16 cellular contexts compared by ENCODE assay signal in genomic region chrX:18973527-18974192, GRCh38. TPM values are rescaled to one million over a fixed set of nuclear protein-coding genes. Genes with fewer than 3 reads are reported as not detected.
DNase-seq lines count a peak whose midpoint lies in the region; ATAC-seq, FAIRE-seq and TF ChIP-seq lines count a peak whose summit lies in the region.
"Had no signal": no experiment of that assay in that cellular context is flagged by ENCODE, and none has a peak within 500 bp of the region (broad histone marks: within the 10 kb centered on the region; RNA-seq: fewer than 3 reads in every experiment).

No MANE protein-coding gene starts in this region.

- no peak for ATAC-seq in HG03025 (IDR thresholded peaks at IDR 0.05; ENCODE audit: low FRiP score, unreplicated experiment)
- ATAC-seq: activated CD8-positive, alpha-beta T cell treated with anti-CD3 and anti-CD28 coated beads for 36 hours; activated naive CD4-positive, alpha-beta T cell treated with anti-CD3 and anti-CD28 coated beads, Interleukin-2, amount 50 U/mL, for 72 hours had no signal

- DNase-seq in NCI-H2029 treated with DMSO at 0.1 percent for 48 hours (lab: John Stamatoyannopoulos, UW) (peak; percentile 10), NCI-H2029 (lab: John Stamatoyannopoulos, UW) (no peak), NCI-H345 treated with DMSO at 0.1 percent for 48 hours (lab: John Stamatoyannopoulos, UW; ENCODE audit: unreplicated experiment) (peak; percentile 55), fibroblast of the aortic adventitia (ENCODE audit: low read depth) (peak; percentile 6), small intestine (peak; percentile 17), Kasumi-1 (lab: John Stamatoyannopoulos, UW) (no peak), mesenteric fat pad (ENCODE audit: low spot score) (no peak)
- DNase-seq: activated CD8-positive, alpha-beta T cell treated with anti-CD3 and anti-CD28 coated beads for 36 hours; EL; spleen; T-helper 1 cell; upper lobe of left lung had no signal

- no peaks in the 10 kb centered on the region for H3K4me1 ChIP-seq in small intestine (ENCODE audit: control insufficient read depth in 2 of 2, insufficient read depth in 1 of 2, low read depth in 1 of 2, low read length in 1 of 2)
- H3K4me1 ChIP-seq: spleen, upper lobe of left lung had no signal

- no peak for TF ChIP-seq CTCF in fibroblast of the aortic adventitia (IDR thresholded peaks at IDR 0.05; ENCODE audit: insufficient read depth, low read length)

- H3K27me3 ChIP-seq in small intestine (ENCODE audit: control insufficient read depth in 2 of 2, insufficient read depth in 2 of 2, low read length in 2 of 2), result no peaks in the 10 kb centered on the region
- H3K27me3 ChIP-seq: spleen, upper lobe of left lung had no signal

- H3K36me3 ChIP-seq in small intestine (ENCODE audit: control insufficient read depth in 2 of 2, insufficient read depth in 2 of 2, low read length in 2 of 2), result no peaks in the 10 kb centered on the region
- H3K36me3 ChIP-seq: spleen, upper lobe of left lung had no signal

- no peak overlapping the region for H3K4me3 ChIP-seq in fibroblast of the aortic adventitia (ENCODE audit: low read depth, low read length)
- no peak overlapping the region for H3K4me3 ChIP-seq in small intestine (ENCODE audit: low read depth in 1 of 2, low read length in 2 of 2)
- H3K4me3 ChIP-seq: spleen, upper lobe of left lung had no signal

- FAIRE-seq in small intestine (lab: Jason Lieb, UNC), result no peak
- FAIRE-seq: colon, GM18507 had no signal

- no peaks in the 10 kb centered on the region for H3K9me3 ChIP-seq in small intestine (ENCODE audit: control insufficient read depth, low read depth)
- H3K9me3 ChIP-seq: upper lobe of left lung had no signal

- 16 to 62% (median 52%) methylated on average over 7 of the region's 7 CpGs for WGBS in small intestine, 3 donors

- no peak overlapping the region for H3K27ac ChIP-seq in small intestine (ENCODE audit: low read depth in 1 of 2, low read length in 1 of 2)
- H3K27ac ChIP-seq: spleen, upper lobe of left lung had no signal

RNA-seq across cellular contexts. Expression of gene PHKA2, which starts 10.3 kb away (rescaled TPM):
- total RNA-seq in fibroblast of the aortic adventitia (ENCODE audit: low replicate concordance) (8.3 and 9.2 TPM in 2 replicates), mesenteric fat pad (22.4 TPM)
- 10 to 100 TPM; 16.8 to 25.3 (median 17.6) TPM for polyA plus RNA-seq in small intestine

Comparison
In these comparisons a context has a peak if more than half of its experiments do, and no peak if none do; other contexts are left out.
1. DNase-seq: peak in NCI-H2029 treated with DMSO at 0.1 percent for 48 hours (single experiment), NCI-H345 treated with DMSO at 0.1 percent for 48 hours (single experiment), fibroblast of the aortic adventitia (single experiment) and small intestine (single experiment); none in NCI-H2029 (single experiment), Kasumi-1 (0 of 2) and mesenteric fat pad (single experiment).